Comparison of ENCODE assay signal across 8 cellular contexts in genomic region chr1:179083031-179083345, GRCh38. TPM values are rescaled to one million over a fixed set of nuclear protein-coding genes. Genes with fewer than 3 reads are reported as not detected.
DNase-seq lines count a peak whose midpoint lies in the region; ATAC-seq and TF ChIP-seq lines count a peak whose summit lies in the region.

No MANE protein-coding gene starts in this region.

- H3K4me3 ChIP-seq in heart left ventricle (peak overlapping the region in 11 of 12 donors; percentile 72 to 100 (median 93)), fibroblast of mammary gland (ENCODE audit: control insufficient read depth, low read depth, low read length) (peak overlapping the region; percentile 67)

- TF ChIP-seq CTCF in heart left ventricle (IDR thresholded peaks at IDR 0.05) (no peak), fibroblast of mammary gland (conservative IDR thresholded peaks at IDR 0.05; ENCODE audit: control insufficient read depth, insufficient read depth, low read depth, low read length) (no peak)

- no peak for DNase-seq in heart left ventricle
- no peak for DNase-seq in left ventricle myocardium superior
- DNase-seq in T-helper 1 cell, result peak in 3 of 5 donors; percentile 15 to 40 (median 17)
- DNase-seq in fibroblast of mammary gland (ENCODE audit: low read depth), result no peak
- DNase-seq in retina, result peak; percentile 23
- DNase-seq in NCI-H1048 (lab: John Stamatoyannopoulos, UW), result no peak
- DNase-seq in middle frontal gyrus (ENCODE audit: extremely low spot score, low spot score), result no peak

- intact Hi-C loops in heart left ventricle (cut with DNase I) (loop anchor here in 8 of 10 donors (2.0 to 10.0 kb wide), 7 partner anchors 44 to 732 kb away; partner anchors contain the start of genes SOAT1 (in 4 of the 8) and AXDND1 (in 2 of the 8)), left ventricle myocardium superior (cut with micrococcal nuclease) (loop anchor here (10.0 kb wide), 1 partner anchor 112 kb away; no protein-coding TSS in a partner anchor)

- H3K4me1 ChIP-seq in heart left ventricle, result peaks cover 0 to 40% (median 16%) of the 10 kb centered on the region in 12 donors

- H3K27ac ChIP-seq in heart left ventricle, result peak overlapping the region in 7 of 12 donors; percentile 87 to 93 (median 90)

- peaks cover 0 to 33% (median 13%) of the 10 kb centered on the region in 9 donors for H3K36me3 ChIP-seq in heart left ventricle

- no peaks in the 10 kb centered on the region for H3K9me3 ChIP-seq in heart left ventricle

- 23 to 36% (median 26%) methylated on average over 3 of the region's 3 CpGs; no CpG with 5 or more reads in 1 of the 4 donors for WGBS in heart left ventricle, 4 donors

- H3K27me3 ChIP-seq in heart left ventricle, result no peaks in the 10 kb centered on the region

- ATAC-seq in heart left ventricle (no peak), left ventricle myocardium superior (no peak), HG02763 (IDR thresholded peaks at IDR 0.05; ENCODE audit: unreplicated experiment) (no peak)

- no peak for TF ChIP-seq POLR2A in heart left ventricle (IDR thresholded peaks at IDR 0.05)

RNA-seq across cellular contexts. Expression of gene TOR3A, which starts 1.1 kb away (rescaled TPM):
- 10 to 100 TPM in 4 of 9 donors, 1 to 10 TPM in 5; 6.3 to 22.4 (median 9.9) TPM for total RNA-seq in heart left ventricle
- 10 to 100 TPM in 1 of 2 donors, 1 to 10 TPM in 1; 3.8 to 19.5 TPM for polyA plus RNA-seq in heart left ventricle
- total RNA-seq in left ventricle myocardium superior, result 8.7 TPM

RNA-seq across cellular contexts. Expression of gene FAM20B, which starts 57.3 kb away (rescaled TPM):
- total RNA-seq in heart left ventricle (10 to 100 TPM; 38.4 to 70.1 (median 58.0) TPM), left ventricle myocardium superior (54.5 TPM)
- 10 to 100 TPM; 13.8 to 49.2 TPM for polyA plus RNA-seq in heart left ventricle

Comparison
In these comparisons a context has a peak if more than half of its experiments do, and no peak if none do; other contexts are left out.
1. DNase-seq: peak in T-helper 1 cell (3 of 5) and retina (single experiment); none in heart left ventricle (0 of 5), left ventricle myocardium superior (single experiment), fibroblast of mammary gland (single experiment), NCI-H1048 (single experiment) and middle frontal gyrus (single experiment).